8 cellular contexts compared by ENCODE assay signal in genomic region chr7:73606801-73607691, GRCh38. TPM values are rescaled to one million over a fixed set of nuclear protein-coding genes. Genes with fewer than 3 reads are reported as not detected.
DNase-seq lines count a peak whose midpoint lies in the region; ATAC-seq, FAIRE-seq and TF ChIP-seq lines count a peak whose summit lies in the region.

No MANE protein-coding gene starts in this region.

- no peaks in the 10 kb centered on the region for H3K27me3 ChIP-seq in WERI-Rb-1 (ENCODE audit: insufficient read depth, low read depth, severe bottlenecking)
- peaks cover 4% of the 10 kb centered on the region for H3K27me3 ChIP-seq in keratinocyte (ENCODE audit: control insufficient read depth, extremely low read depth, insufficient read depth, low read length)

- no peak overlapping the region for H3K4me3 ChIP-seq in LNCaP clone FGC (ENCODE audit: low read depth, low read length)
- no peak overlapping the region for H3K4me3 ChIP-seq in WERI-Rb-1 (ENCODE audit: low read depth, low read length)
- H3K4me3 ChIP-seq in keratinocyte (ENCODE audit: control insufficient read depth in 2 of 3, extremely low read depth in 1 of 3, insufficient read depth in 2 of 3, low read depth in 1 of 3, low read length in 3 of 3), result no peak overlapping the region

- H3K9me1 ChIP-seq in keratinocyte (ENCODE audit: control insufficient read depth, extremely low read depth, insufficient read depth, low read length), result no peaks in the 10 kb centered on the region

- DNase-seq in EL (peak; percentile 49), LNCaP clone FGC (ENCODE audit: low read depth) (no peak), WERI-Rb-1 (peak; percentile 65), T47D (ENCODE audit: low read depth in 1 of 2, low spot score in 1 of 2) (peak; percentile 53 to 83), keratinocyte (ENCODE audit: low read depth, low spot score) (no peak)
- peak; percentile 43 to 70 for DNase-seq in stimulated activated CD4-positive, alpha-beta T cell treated with anti-CD3 and anti-CD28 coated beads, Interleukin-4, amount 100 ng/mL, for 48 hours (ENCODE audit: low read depth in 2 of 2)

- ATAC-seq in HG02588 (IDR thresholded peaks at IDR 0.05; ENCODE audit: unreplicated experiment), result no peak
- no peak for ATAC-seq in GM21529 (IDR thresholded peaks at IDR 0.05; ENCODE audit: unreplicated experiment)

- H4K20me1 ChIP-seq in keratinocyte (ENCODE audit: control insufficient read depth, extremely low read depth, insufficient read depth, low read length), result no peaks in the 10 kb centered on the region

- H3K4me1 ChIP-seq in keratinocyte (ENCODE audit: control insufficient read depth, extremely low read depth, insufficient read depth, low read length), result peaks cover 7% of the 10 kb centered on the region

- H3K9ac ChIP-seq in keratinocyte (ENCODE audit: control insufficient read depth, extremely low read depth, insufficient read depth, low read length), result no peak overlapping the region

- H3K36me3 ChIP-seq in WERI-Rb-1, result peaks cover 4% of the 10 kb centered on the region
- H3K36me3 ChIP-seq in keratinocyte (ENCODE audit: control insufficient read depth in 2 of 2, extremely low read depth in 1 of 2, insufficient read depth in 2 of 2, low read length in 2 of 2), result no peaks in the 10 kb centered on the region

- no peak overlapping the region for H2AFZ ChIP-seq in keratinocyte (ENCODE audit: control insufficient read depth, low read length)

- dilution Hi-C loops in keratinocyte (cut with MboI; ENCODE audit: extremely low pct_ligation_motif_present, low sequenced_read_pairs), result no loop called here

- in situ Hi-C loops in T47D (cut with HindIII; ENCODE audit: low pct_unique_long_range_greater_than_20kb, low sequenced_read_pairs), result no loop called here

- TF ChIP-seq CTCF in LNCaP clone FGC (IDR thresholded peaks at IDR 0.05; ENCODE audit: control insufficient read depth, extremely low read depth, insufficient read depth) (peak; percentile 90), WERI-Rb-1 (IDR thresholded peaks at IDR 0.05; ENCODE audit: low read depth, low read length) (peak; percentile 87), keratinocyte (optimal IDR thresholded peaks at IDR 0.05 in 1 of 3, IDR thresholded peaks at IDR 0.05 in 1 of 3, conservative IDR thresholded peaks at IDR 0.05 in 1 of 3; ENCODE audit: extremely low read depth in 1 of 3, insufficient read depth in 2 of 3, low read length in 3 of 3) (peak; percentile 85 to 96 (median 88))

- no peak for FAIRE-seq in keratinocyte (lab: Jason Lieb, UNC)

- H3K79me2 ChIP-seq in keratinocyte (ENCODE audit: control insufficient read depth, insufficient read depth, low read length), result no peaks in the 10 kb centered on the region

- H3K27ac ChIP-seq in WERI-Rb-1, result no peak overlapping the region
- no peak overlapping the region for H3K27ac ChIP-seq in keratinocyte (ENCODE audit: control insufficient read depth, insufficient read depth, low read length)

- no peak overlapping the region for H3K4me2 ChIP-seq in keratinocyte (ENCODE audit: control insufficient read depth, extremely low read depth, insufficient read depth, low read depth, low read length)

- H3K9me3 ChIP-seq in WERI-Rb-1 (ENCODE audit: severe bottlenecking) (no peaks in the 10 kb centered on the region), keratinocyte (ENCODE audit: control insufficient read depth, low read depth, low read length) (no peaks in the 10 kb centered on the region)

RNA-seq across cellular contexts. Expression of gene MLXIPL, which starts 17.3 kb away (rescaled TPM):
- polyA plus RNA-seq in keratinocyte, result 0.05 to 0.14 TPM (median 0.05 TPM) in 3 replicates
- polyA plus RNA-seq in keratinocyte (2011; ENCODE audit: low read depth), result not detected
- 0.02 and 0.04 TPM in 2 replicates for polyA plus RNA-seq in keratinocyte (2011; cell fraction: cytosol; rRNA removed)
- 0.35 and 0.74 TPM in 2 replicates for polyA plus RNA-seq in keratinocyte (2011; cell fraction: nucleus; rRNA removed)
- polyA plus RNA-seq in keratinocyte (2012; ENCODE audit: low replicate concordance), result 0.10 and 0.23 TPM in 2 replicates
- polyA minus RNA-seq in keratinocyte, result 0.10 to 0.23 TPM in 2 of 3 replicates, not detected in the other
- 0.77 TPM for polyA minus RNA-seq in keratinocyte (2011; cell fraction: cytosol; rRNA and poly(A)+ RNA removed)
- polyA minus RNA-seq in keratinocyte (2011; cell fraction: nucleus; rRNA and poly(A)+ RNA removed), result 0.47 TPM in 1 of 2 replicates, not detected in the other

RNA-seq across cellular contexts. Expression of gene TBL2, which starts 28.7 kb away (rescaled TPM):
- 29.4 to 39.9 TPM (median 31.2 TPM) in 3 replicates for polyA plus RNA-seq in keratinocyte
- 11.5 TPM for polyA plus RNA-seq in keratinocyte (2011; ENCODE audit: low read depth)
- polyA plus RNA-seq in keratinocyte (2011; cell fraction: cytosol; rRNA removed), result 13.9 and 21.5 TPM in 2 replicates
- polyA plus RNA-seq in keratinocyte (2011; cell fraction: nucleus; rRNA removed), result 39.1 and 49.1 TPM in 2 replicates
- 13.5 and 31.4 TPM in 2 replicates for polyA plus RNA-seq in keratinocyte (2012; ENCODE audit: low replicate concordance)
- 47.3 to 186 TPM (median 50.8 TPM) in 3 replicates for polyA minus RNA-seq in keratinocyte
- 77.7 TPM for polyA minus RNA-seq in keratinocyte (2011; cell fraction: cytosol; rRNA and poly(A)+ RNA removed)
- polyA minus RNA-seq in keratinocyte (2011; cell fraction: nucleus; rRNA and poly(A)+ RNA removed), result 55.5 and 57.5 TPM in 2 replicates

RNA-seq across cellular contexts. Expression of gene BCL7B, which starts 49.6 kb away (rescaled TPM):
- polyA plus RNA-seq in keratinocyte, result 38.5 to 49.6 TPM (median 41.0 TPM) in 3 replicates
- polyA plus RNA-seq in keratinocyte (2011; ENCODE audit: low read depth), result 10.5 TPM
- 38.7 and 46.8 TPM in 2 replicates for polyA plus RNA-seq in keratinocyte (2011; cell fraction: cytosol; rRNA removed)
- 18.8 and 23.3 TPM in 2 replicates for polyA plus RNA-seq in keratinocyte (2011; cell fraction: nucleus; rRNA removed)
- polyA plus RNA-seq in keratinocyte (2012; ENCODE audit: low replicate concordance), result 38.3 and 38.4 TPM in 2 replicates
- polyA minus RNA-seq in keratinocyte, result 28.2 to 56.9 TPM (median 37.0 TPM) in 3 replicates
- 45.7 TPM for polyA minus RNA-seq in keratinocyte (2011; cell fraction: cytosol; rRNA and poly(A)+ RNA removed)
- 6.3 and 14.5 TPM in 2 replicates for polyA minus RNA-seq in keratinocyte (2011; cell fraction: nucleus; rRNA and poly(A)+ RNA removed)

Comparison
In these comparisons a context has a peak if more than half of its experiments do, and no peak if none do; other contexts are left out.
1. DNase-seq: peak in EL (single experiment), WERI-Rb-1 (single experiment), T47D (2 of 2) and stimulated activated CD4-positive, alpha-beta T cell treated with anti-CD3 and anti-CD28 coated beads, Interleukin-4, amount 100 ng/mL, for 48 hours (2 of 2); none in LNCaP clone FGC (single experiment) and keratinocyte (single experiment).
2. Peak in every context shown above with its lines, with median percentiles within 50 percentile points of each other: CTCF ChIP-seq.